Comparison of ENCODE assay signal across 8 cellular contexts in genomic region chr9:113589890-113590289, GRCh38.
DNase-seq lines count a peak whose midpoint lies in the region; ATAC-seq, FAIRE-seq and TF ChIP-seq lines count a peak whose summit lies in the region.

No MANE protein-coding gene starts in this region.

- H3K4me1 ChIP-seq in CD4-positive, CD25-positive, alpha-beta regulatory T cell (ENCODE audit: control insufficient read depth, insufficient read depth, low read length, poor library complexity, severe bottlenecking), result peaks cover 12% of the 10 kb centered on the region

- peaks cover 14 to 43% (median 16%) of the 10 kb centered on the region in 4 donors for H3K4me1 Mint-ChIP-seq in CD4-positive, CD25-positive, alpha-beta regulatory T cell
- peaks cover 13 to 55% (median 43%) of the 10 kb centered on the region in 4 donors for H3K4me1 Mint-ChIP-seq in naive thymus-derived CD8-positive, alpha-beta T cell

- POLR2A ChIA-PET in naive thymus-derived CD8-positive, alpha-beta T cell (lab: Charles Lee), result interaction anchor here (0.6 to 2.3 kb wide), 5 partner anchors 11 to 143 kb away, joined by 3 to 10 read pairs (median 6); no protein-coding TSS in a partner anchor

- no peaks in the 10 kb centered on the region for H3K27me3 ChIP-seq in CD4-positive, CD25-positive, alpha-beta regulatory T cell (ENCODE audit: control insufficient read depth, insufficient read depth, low read length)
- H3K27me3 ChIP-seq in bronchial epithelial cell (ENCODE audit: control insufficient read depth, insufficient read depth, low read length), result no peaks in the 10 kb centered on the region

- H3K27me3 Mint-ChIP-seq in CD4-positive, CD25-positive, alpha-beta regulatory T cell, result no peaks in the 10 kb centered on the region
- H3K27me3 Mint-ChIP-seq in naive thymus-derived CD8-positive, alpha-beta T cell, result no peaks in the 10 kb centered on the region

- H3K27ac ChIP-seq in CD4-positive, CD25-positive, alpha-beta regulatory T cell (ENCODE audit: insufficient read depth, low read length, poor library complexity, severe bottlenecking), result no peak overlapping the region

- TF ChIP-seq POLR2A in GM12891 (IDR thresholded peaks at IDR 0.05; ENCODE audit: low read depth, low read length), result no peak

- H3K4me3 ChIP-seq in CD4-positive, CD25-positive, alpha-beta regulatory T cell (ENCODE audit: low read depth, low read length), result no peak overlapping the region
- no peak overlapping the region for H3K4me3 ChIP-seq in bronchial epithelial cell (ENCODE audit: low read depth, low read length)

- no peak for ATAC-seq in CD4-positive, CD25-positive, alpha-beta regulatory T cell (ENCODE audit: low read depth in 2 of 2)
- ATAC-seq in naive thymus-derived CD8-positive, alpha-beta T cell, result peak; percentile 32 to 66
- ATAC-seq in HG02763 (IDR thresholded peaks at IDR 0.05; ENCODE audit: unreplicated experiment) (no peak), HG03095 (IDR thresholded peaks at IDR 0.05; ENCODE audit: unreplicated experiment) (no peak)

- peaks cover 3% of the 10 kb centered on the region for H3K36me3 Mint-ChIP-seq in CD4-positive, CD25-positive, alpha-beta regulatory T cell
- peaks cover 0 to 38% (median 0%) of the 10 kb centered on the region in 3 donors for H3K36me3 Mint-ChIP-seq in naive thymus-derived CD8-positive, alpha-beta T cell

- no peak overlapping the region for H3K4me3 Mint-ChIP-seq in CD4-positive, CD25-positive, alpha-beta regulatory T cell
- peak overlapping the region in 1 of 10 donors; percentile 42 for H3K4me3 Mint-ChIP-seq in naive thymus-derived CD8-positive, alpha-beta T cell

- FAIRE-seq in bronchial epithelial cell (lab: Jason Lieb, UNC) (no peak), GM12891 (lab: Jason Lieb, UNC) (no peak)

- H3K9me3 ChIP-seq in CD4-positive, CD25-positive, alpha-beta regulatory T cell (ENCODE audit: control insufficient read depth in 2 of 2, low read length in 2 of 2), result no peaks in the 10 kb centered on the region

- H3K36me3 ChIP-seq in CD4-positive, CD25-positive, alpha-beta regulatory T cell (ENCODE audit: control insufficient read depth, insufficient read depth, low read length), result peaks cover 2% of the 10 kb centered on the region
- H3K36me3 ChIP-seq in bronchial epithelial cell (ENCODE audit: control insufficient read depth, insufficient read depth, low read length), result peaks cover 23% of the 10 kb centered on the region

- peak in 1 of 3 donors; percentile 59 for DNase-seq in CD4-positive, CD25-positive, alpha-beta regulatory T cell
- DNase-seq in LHCN-M2 (ENCODE audit: low read depth) (peak; percentile 60), bronchial epithelial cell (ENCODE audit: low read depth) (peak; percentile 52), GM12891 (ENCODE audit: insufficient read length, low spot score) (no peak), hippocampal formation (lab: John Stamatoyannopoulos, UW) (no peak)
- DNase-seq in naive thymus-derived CD8-positive, alpha-beta T cell, result peak in 3 of 10 donors; percentile 10 to 38 (median 28)

- no peaks in the 10 kb centered on the region for H3K9me3 Mint-ChIP-seq in CD4-positive, CD25-positive, alpha-beta regulatory T cell
- H3K9me3 Mint-ChIP-seq in naive thymus-derived CD8-positive, alpha-beta T cell, result no peaks in the 10 kb centered on the region

- peak overlapping the region; percentile 5 to 41 (median 26) for H3K27ac Mint-ChIP-seq in CD4-positive, CD25-positive, alpha-beta regulatory T cell
- peak overlapping the region in 7 of 10 donors; percentile 31 to 85 (median 76) for H3K27ac Mint-ChIP-seq in naive thymus-derived CD8-positive, alpha-beta T cell

- peak; percentile 38 for TF ChIP-seq CTCF in bronchial epithelial cell (IDR thresholded peaks at IDR 0.05; ENCODE audit: insufficient read depth, low read length, severe bottlenecking)

TF ChIP-seq in GM12891, 5 proteins besides CTCF, POLR2A, EP300 and RAD21:
- no peak for TF ChIP-seq POU2F2 (IDR thresholded peaks at IDR 0.05; ENCODE audit: low read depth, low read length)
- TF ChIP-seq PAX5 (IDR thresholded peaks at IDR 0.05; ENCODE audit: insufficient read depth, low read length, severe bottlenecking), result no peak
- TF ChIP-seq SPI1 (IDR thresholded peaks at IDR 0.05; ENCODE audit: low read depth, low read length), result no peak
- no peak for TF ChIP-seq TAF1 (IDR thresholded peaks at IDR 0.05; ENCODE audit: low read depth, low read length)
- TF ChIP-seq POLR2AphosphoS5 (IDR thresholded peaks at IDR 0.05; ENCODE audit: low read depth, low read length), result no peak

Comparison
In these comparisons a context has a peak if more than half of its experiments do, and no peak if none do; other contexts are left out.
1. ATAC-seq: peak in naive thymus-derived CD8-positive, alpha-beta T cell (2 of 2); none in CD4-positive, CD25-positive, alpha-beta regulatory T cell (0 of 2), HG02763 (single experiment) and HG03095 (single experiment).
2. DNase-seq: peak in LHCN-M2 (single experiment) and bronchial epithelial cell (single experiment); none in GM12891 (single experiment) and hippocampal formation (0 of 2).